In genomic region chr2:55232863-55233657, GRCh38 we compare ENCODE assay signal across 7 cellular contexts.
A peak's percentile ranks its signal among the peaks of the same experiment; 100 is the strongest.
DNase-seq lines count a peak whose midpoint lies in the region; ATAC-seq and TF ChIP-seq lines count a peak whose summit lies in the region.

No MANE protein-coding gene starts in this region.

- peaks cover 37% of the 10 kb centered on the region for H3K36me3 ChIP-seq in SU-DHL-6 (ENCODE audit: low read length)

- no peak overlapping the region for H2AFZ ChIP-seq in SU-DHL-6 (ENCODE audit: low read depth, low read length, severe bottlenecking)

- H3F3A ChIP-seq in SU-DHL-6 (ENCODE audit: insufficient read depth), result peaks cover 55% of the 10 kb centered on the region

- H3K27me3 ChIP-seq in SU-DHL-6 (ENCODE audit: low read length), result no peaks in the 10 kb centered on the region

- H4K20me1 ChIP-seq in SU-DHL-6 (ENCODE audit: low read depth, low read length), result peaks cover 4% of the 10 kb centered on the region; the same call in 1 of the 2 replicates

- no peaks in the 10 kb centered on the region for H3K9me3 ChIP-seq in SU-DHL-6 (ENCODE audit: insufficient read depth, low read length)
- H3K9me3 ChIP-seq in iPS-18c (ENCODE audit: control insufficient read depth, insufficient read depth, low read length), result no peaks in the 10 kb centered on the region

- peak overlapping the region; percentile 94 for H3K9ac ChIP-seq in SU-DHL-6 (ENCODE audit: low read length)

- H3K27ac ChIP-seq in SU-DHL-6 (ENCODE audit: low read depth, low read length), result peak overlapping the region; percentile 90

- ATAC-seq in GM18511 (IDR thresholded peaks at IDR 0.05; ENCODE audit: unreplicated experiment) (peak; percentile 36), HG02981 (IDR thresholded peaks at IDR 0.05; ENCODE audit: unreplicated experiment) (peak; percentile 28), HG03469 (IDR thresholded peaks at IDR 0.05; ENCODE audit: unreplicated experiment) (no peak)

- TF ChIP-seq CTCF in SU-DHL-6 (IDR thresholded peaks at IDR 0.05; ENCODE audit: insufficient read depth, low read length, poor library complexity, severe bottlenecking), result no peak
- no peak for TF ChIP-seq CTCF in astrocyte of the cerebellum (IDR thresholded peaks at IDR 0.05; ENCODE audit: low read depth, low read length, missing control alignments)

- no peak for DNase-seq in astrocyte of the cerebellum (ENCODE audit: low read depth)
- DNase-seq in stimulated activated CD4-positive, alpha-beta T cell treated with anti-CD3 and anti-CD28 coated beads, Interleukin-12 subunit alpha, Interleukin-12 subunit beta, amount 100 ng/mL, for 48 hours (ENCODE audit: low read depth in 2 of 3, low spot score in 1 of 3), result peak in 2 of 3 donors; percentile 15 to 42

- H3K79me2 ChIP-seq in SU-DHL-6 (ENCODE audit: insufficient read depth, low read length), result peaks cover 41% of the 10 kb centered on the region

- H3K9me2 ChIP-seq in SU-DHL-6 (replicated peaks; ENCODE audit: insufficient read depth, low read length), result no peaks in the 10 kb centered on the region

- H3K4me3 ChIP-seq in SU-DHL-6 (ENCODE audit: insufficient read depth, low read length, poor library complexity, severe bottlenecking) (peak overlapping the region; percentile 91), astrocyte of the cerebellum (ENCODE audit: low read depth, low read length) (peak overlapping the region; percentile 100), iPS-18c (ENCODE audit: insufficient read depth, low read depth, low read length) (peak overlapping the region; percentile 87)

- H3K4me2 ChIP-seq in SU-DHL-6 (ENCODE audit: low read depth, low read length, poor library complexity, severe bottlenecking), result peak overlapping the region; percentile 96

- in situ Hi-C loops in astrocyte of the cerebellum (cut with HindIII; ENCODE audit: low sequenced_read_pairs), result no loop called here
